Comparison of ENCODE assay signal across 1 cellular context in genomic region chr1:7222616-7223015, GRCh38.
TF ChIP-seq lines count a peak whose summit lies in the region.

No MANE protein-coding gene starts in this region.

TF ChIP-seq in IMR-90, 13 proteins besides CTCF, POLR2A, EP300 and RAD21:
- no peak for TF ChIP-seq MAFK (IDR thresholded peaks at IDR 0.05; ENCODE audit: low read depth, low read length)
- TF ChIP-seq SMC3 (IDR thresholded peaks at IDR 0.05; ENCODE audit: low read depth, low read length) = no peak
- TF ChIP-seq MXI1 (IDR thresholded peaks at IDR 0.05; ENCODE audit: borderline replicate concordance, low read depth, low read length) = no peak
